In genomic region chr11:122440783-122441701, GRCh38 we compare ENCODE assay signal across 9 cellular contexts.
DNase-seq lines count a peak whose midpoint lies in the region; ATAC-seq, FAIRE-seq and TF ChIP-seq lines count a peak whose summit lies in the region.
"Had no signal": no experiment of that assay in that cellular context is flagged by ENCODE, and none has a peak within 500 bp of the region (broad histone marks: within the 10 kb centered on the region; RNA-seq: fewer than 3 reads in every experiment).

No MANE protein-coding gene starts in this region.

- peak overlapping the region; percentile 28 for H3K27ac Mint-ChIP-seq in chondrocyte (ENCODE audit: unreplicated experiment)

- H3K9me3 Mint-ChIP-seq in chondrocyte (ENCODE audit: low read depth), result no peaks in the 10 kb centered on the region

- no peak for TF ChIP-seq CTCF in NB4 (IDR thresholded peaks at IDR 0.05; ENCODE audit: low read depth, low read length)
- no peak for TF ChIP-seq CTCF in chondrocyte (IDR thresholded peaks at IDR 0.05)

- H3K36me3 Mint-ChIP-seq in chondrocyte (ENCODE audit: low read depth), result no peaks in the 10 kb centered on the region

- DNase-seq in NB4 (ENCODE audit: low read depth), result peak; percentile 52
- DNase-seq in chondrocyte (ENCODE audit: low spot score), result no peak
- DNase-seq in left kidney (ENCODE audit: low read depth, low spot score), result peak; percentile 62
- peak in 33 of 49 donors; percentile 5 to 61 (median 36) for DNase-seq in substantia nigra (lab: John Stamatoyannopoulos, UW)
- DNase-seq in GM19239 (ENCODE audit: insufficient read length, low spot score), result no peak

- peaks cover 12% of the 10 kb centered on the region for H3K4me1 Mint-ChIP-seq in chondrocyte (ENCODE audit: low read depth)

- peak overlapping the region; percentile 12 for H3K4me3 ChIP-seq in NB4 (ENCODE audit: low read depth, low read length)

- peaks cover 4% of the 10 kb centered on the region for H3K27me3 Mint-ChIP-seq in chondrocyte (ENCODE audit: low read depth)

- H3K27ac ChIP-seq in substantia nigra (ENCODE audit: low read depth, low read length, poor library complexity, severe bottlenecking), result peak overlapping the region; percentile 86

- ATAC-seq in GM18498 (IDR thresholded peaks at IDR 0.05; ENCODE audit: unreplicated experiment), result no peak
- ATAC-seq in HG02885 (IDR thresholded peaks at IDR 0.05; ENCODE audit: poor library complexity, unreplicated experiment), result no peak
- no peak for ATAC-seq in HG03175 (IDR thresholded peaks at IDR 0.05; ENCODE audit: unreplicated experiment)
- ATAC-seq: HCT116 had no signal

- FAIRE-seq in GM19239 (lab: Jason Lieb, UNC), result no peak

- no peak for TF ChIP-seq POLR2A in NB4 (IDR thresholded peaks at IDR 0.05; ENCODE audit: extremely low read depth, insufficient read length)

- H3K4me3 Mint-ChIP-seq in chondrocyte (ENCODE audit: unreplicated experiment), result peak overlapping the region; percentile 66

Comparison
In these comparisons a context has a peak if more than half of its experiments do, and no peak if none do; other contexts are left out.
1. DNase-seq: peak in NB4 (single experiment), left kidney (single experiment) and substantia nigra (33 of 49); none in chondrocyte (single experiment) and GM19239 (single experiment).